ENCODE assay signal across 8 cellular contexts in genomic region chr20:32509639-32510066, GRCh38.
DNase-seq lines count a peak whose midpoint lies in the region; ATAC-seq and TF ChIP-seq lines count a peak whose summit lies in the region.

No MANE protein-coding gene starts in this region.

- no peak for TF ChIP-seq POLR2A in sigmoid colon (IDR thresholded peaks at IDR 0.05)

- H3K4me1 ChIP-seq in sigmoid colon = no peaks in the 10 kb centered on the region

- no peak for TF ChIP-seq EP300 in sigmoid colon (IDR thresholded peaks at IDR 0.05)

- TF ChIP-seq CTCF in AG09309 (IDR thresholded peaks at IDR 0.05; ENCODE audit: control insufficient read depth, insufficient read depth, low read depth, low read length, missing control alignments) = peak; percentile 30
- no peak for TF ChIP-seq CTCF in glutamatergic neuron (IDR thresholded peaks at IDR 0.05; ENCODE audit: partially characterized antibody, unreplicated experiment)
- TF ChIP-seq CTCF in type B pancreatic cell (conservative IDR thresholded peaks at IDR 0.05) = peak; percentile 35
- no peak for TF ChIP-seq CTCF in sigmoid colon (IDR thresholded peaks at IDR 0.05)

- H3K27ac ChIP-seq in sigmoid colon = no peak overlapping the region

- H3K36me3 Mint-ChIP-seq in activated CD4-positive, alpha-beta T cell treated with anti-CD3 and anti-CD28 coated beads, Interleukin-2, amount 10 ng/mL, durations not matched to agents 24 days and 14 days (ENCODE audit: low read depth) = peaks cover 25% of the 10 kb centered on the region
- H3K36me3 Mint-ChIP-seq in glutamatergic neuron (ENCODE audit: unreplicated experiment) = peaks cover 15% of the 10 kb centered on the region
- peaks cover 3% of the 10 kb centered on the region for H3K36me3 Mint-ChIP-seq in type B pancreatic cell

- peak overlapping the region; percentile 42 for H3K27ac Mint-ChIP-seq in activated CD4-positive, alpha-beta T cell treated with anti-CD3 and anti-CD28 coated beads, Interleukin-2, amount 10 ng/mL, durations not matched to agents 24 days and 14 days
- no peak overlapping the region for H3K27ac Mint-ChIP-seq in glutamatergic neuron (ENCODE audit: unreplicated experiment)
- H3K27ac Mint-ChIP-seq in type B pancreatic cell = peak overlapping the region; percentile 16

- WGBS in sigmoid colon, 2 donors = 44 to 67% methylated on average over 10 of the region's 10 CpGs

- no peaks in the 10 kb centered on the region for H3K27me3 ChIP-seq in sigmoid colon

- DNase-seq in AG09309 (ENCODE audit: low read depth) (no peak), glutamatergic neuron (peak; percentile 16), type B pancreatic cell (ENCODE audit: extremely low spot score, unreplicated experiment) (no peak), sigmoid colon (no peak), GOT3 (lab: John Stamatoyannopoulos, UW) (no peak)
- peak; percentile 79 for DNase-seq in activated CD4-positive, alpha-beta T cell treated with anti-CD3 and anti-CD28 coated beads, Interleukin-2, amount 10 ng/mL, durations not matched to agents 24 days and 14 days

- no peaks in the 10 kb centered on the region for H3K9me3 Mint-ChIP-seq in activated CD4-positive, alpha-beta T cell treated with anti-CD3 and anti-CD28 coated beads, Interleukin-2, amount 10 ng/mL, durations not matched to agents 24 days and 14 days
- peaks cover 21% of the 10 kb centered on the region for H3K9me3 Mint-ChIP-seq in glutamatergic neuron (ENCODE audit: unreplicated experiment)
- H3K9me3 Mint-ChIP-seq in type B pancreatic cell = no peaks in the 10 kb centered on the region

- H3K36me3 ChIP-seq in sigmoid colon = no peaks in the 10 kb centered on the region

- H3K4me1 Mint-ChIP-seq in activated CD4-positive, alpha-beta T cell treated with anti-CD3 and anti-CD28 coated beads, Interleukin-2, amount 10 ng/mL, durations not matched to agents 24 days and 14 days = peaks cover 38% of the 10 kb centered on the region
- H3K4me1 Mint-ChIP-seq in glutamatergic neuron (ENCODE audit: low read depth, unreplicated experiment) = peaks cover 13% of the 10 kb centered on the region
- peaks cover 49% of the 10 kb centered on the region for H3K4me1 Mint-ChIP-seq in type B pancreatic cell (ENCODE audit: unreplicated experiment)

- H3K4me3 ChIP-seq in AG09309 (ENCODE audit: control insufficient read depth, low read depth, low read length) = no peak overlapping the region
- H3K4me3 ChIP-seq in sigmoid colon = no peak overlapping the region

- intact Hi-C loops in activated CD4-positive, alpha-beta T cell treated with anti-CD3 and anti-CD28 coated beads, Interleukin-2, amount 10 ng/mL, durations not matched to agents 24 days and 14 days (cut with micrococcal nuclease) = no loop called here
- intact Hi-C loops in sigmoid colon (cut with DNase I) = no loop called here

- peak overlapping the region; percentile 36 for H3K4me3 Mint-ChIP-seq in activated CD4-positive, alpha-beta T cell treated with anti-CD3 and anti-CD28 coated beads, Interleukin-2, amount 10 ng/mL, durations not matched to agents 24 days and 14 days
- H3K4me3 Mint-ChIP-seq in glutamatergic neuron (ENCODE audit: unreplicated experiment) (no peak overlapping the region), type B pancreatic cell (peak overlapping the region; percentile 69)

- ATAC-seq in HG03460 (IDR thresholded peaks at IDR 0.05; ENCODE audit: unreplicated experiment) = peak; percentile 58
- no peak for ATAC-seq in GM21528 (IDR thresholded peaks at IDR 0.05; ENCODE audit: low FRiP score, unreplicated experiment)

- no peaks in the 10 kb centered on the region for H3K9me3 ChIP-seq in sigmoid colon

- H3K27me3 Mint-ChIP-seq in activated CD4-positive, alpha-beta T cell treated with anti-CD3 and anti-CD28 coated beads, Interleukin-2, amount 10 ng/mL, durations not matched to agents 24 days and 14 days = no peaks in the 10 kb centered on the region
- H3K27me3 Mint-ChIP-seq in glutamatergic neuron (ENCODE audit: unreplicated experiment) (peaks cover 12% of the 10 kb centered on the region), type B pancreatic cell (peaks cover 3% of the 10 kb centered on the region)

Comparison
In these comparisons a context has a peak if more than half of its experiments do, and no peak if none do; other contexts are left out.
1. DNase-seq: peak in activated CD4-positive, alpha-beta T cell treated with anti-CD3 and anti-CD28 coated beads, Interleukin-2, amount 10 ng/mL, durations not matched to agents 24 days and 14 days (single experiment) and glutamatergic neuron (single experiment); none in AG09309 (single experiment), type B pancreatic cell (single experiment), sigmoid colon (single experiment) and GOT3 (single experiment).
2. CTCF ChIP-seq: peak in AG09309 (single experiment) and type B pancreatic cell (single experiment); none in glutamatergic neuron (single experiment) and sigmoid colon (0 of 4).